ENCODE assay signal across 9 cellular contexts in genomic region chr3:115624029-115624645, GRCh38. TPM values are rescaled to one million over a fixed set of nuclear protein-coding genes. Genes with fewer than 3 reads are reported as not detected.
DNase-seq lines count a peak whose midpoint lies in the region; ATAC-seq, FAIRE-seq and TF ChIP-seq lines count a peak whose summit lies in the region.
"Had no signal": no experiment of that assay in that cellular context is flagged by ENCODE, and none has a peak within 500 bp of the region (broad histone marks: within the 10 kb centered on the region; RNA-seq: fewer than 3 reads in every experiment).

No MANE protein-coding gene starts in this region.

- BruUV-seq in OCI-LY7 (replicated peaks; lab: Mats Ljungman, UMichigan) = no TSS peak

- ATAC-seq in activated T-cell treated with anti-CD3 and anti-CD28 coated beads, Interleukin-2, amount 50 U/mL, for 72 hours (replicated peaks in 1 of 2) = no peak
- ATAC-seq in activated naive CD8-positive, alpha-beta T cell treated with anti-CD3 and anti-CD28 coated beads, Interleukin-2, amount 10 ng/mL, durations not matched to agents 7 days and 5 days (ENCODE audit: low read depth) = no peak
- no peak for ATAC-seq in stimulated activated effector memory CD8-positive, alpha-beta T cell treated with anti-CD3 and anti-CD28 coated beads, Interleukin-12 subunit alpha, Interleukin-12 subunit beta, amount 100 ng/mL, for 72 hours

- DNase-seq in activated T-cell treated with anti-CD3 and anti-CD28 coated beads, Interleukin-2, amount 50 U/mL, for 72 hours = no peak
- DNase-seq in activated T-cell treated with anti-CD3 and anti-CD28 coated beads for 4 hours = no peak
- no peak for DNase-seq in activated naive CD8-positive, alpha-beta T cell treated with anti-CD3 and anti-CD28 coated beads, Interleukin-2, amount 10 ng/mL, durations not matched to agents 7 days and 5 days
- DNase-seq in iPS DF 6.9 (ENCODE audit: low read depth, low spot score) = no peak
- DNase-seq in stimulated activated effector memory CD8-positive, alpha-beta T cell treated with anti-CD3 and anti-CD28 coated beads, Interleukin-12 subunit alpha, Interleukin-12 subunit beta, amount 100 ng/mL, for 72 hours (ENCODE audit: low spot score in 2 of 2) = no peak
- no peak for DNase-seq in HTR-8/SVneo (ENCODE audit: insufficient read length, low spot score)
- DNase-seq in OCI-LY7 (ENCODE audit: low spot score) = no peak
- no peak for DNase-seq in hepatic stellate cell (ENCODE audit: low spot score)

- H3K4me3 Mint-ChIP-seq in activated T-cell treated with anti-CD3 and anti-CD28 coated beads, Interleukin-2, amount 50 U/mL, for 72 hours = peak overlapping the region; percentile 67 to 75
- H3K4me3 Mint-ChIP-seq in activated naive CD8-positive, alpha-beta T cell treated with anti-CD3 and anti-CD28 coated beads, Interleukin-2, amount 10 ng/mL, durations not matched to agents 7 days and 5 days = peak overlapping the region; percentile 25
- peak overlapping the region; percentile 24 for H3K4me3 Mint-ChIP-seq in stimulated activated effector memory CD8-positive, alpha-beta T cell treated with anti-CD3 and anti-CD28 coated beads, Interleukin-12 subunit alpha, Interleukin-12 subunit beta, amount 100 ng/mL, for 72 hours
- H3K4me3 Mint-ChIP-seq: dendritic cell treated with granulocyte-macrophage colony-stimulating factor and Interleukin-4, amounts not matched to agents 40 ng/mL and 50 ng/mL, for 4 days had no signal

- H3K4me3 ChIP-seq in iPS DF 6.9 (ENCODE audit: low read length) (peak overlapping the region; percentile 34; the same call in 1 of the 2 replicates), OCI-LY7 (ENCODE audit: low read depth, low read length, poor library complexity, severe bottlenecking) (no peak overlapping the region)

- H3K4me1 ChIP-seq in iPS DF 6.9 (ENCODE audit: control insufficient read depth, insufficient read depth, low read length) = peaks cover 2% of the 10 kb centered on the region; the same call in 1 of the 2 replicates
- no peaks in the 10 kb centered on the region for H3K4me1 ChIP-seq in OCI-LY7 (ENCODE audit: insufficient read depth, low read length, poor library complexity, severe bottlenecking)

- FAIRE-seq in HTR-8/SVneo (lab: Jason Lieb, UNC) = no peak

- H3K36me3 ChIP-seq in iPS DF 6.9 (ENCODE audit: control insufficient read depth, insufficient read depth, low read length) (no peaks in the 10 kb centered on the region), OCI-LY7 (ENCODE audit: insufficient read depth, low read length) (no peaks in the 10 kb centered on the region)

- H3K36me3 Mint-ChIP-seq in activated T-cell treated with anti-CD3 and anti-CD28 coated beads, Interleukin-2, amount 50 U/mL, for 72 hours (ENCODE audit: insufficient read depth in 2 of 2) = no peaks in the 10 kb centered on the region
- no peaks in the 10 kb centered on the region for H3K36me3 Mint-ChIP-seq in activated naive CD8-positive, alpha-beta T cell treated with anti-CD3 and anti-CD28 coated beads, Interleukin-2, amount 10 ng/mL, durations not matched to agents 7 days and 5 days
- H3K36me3 Mint-ChIP-seq in stimulated activated effector memory CD8-positive, alpha-beta T cell treated with anti-CD3 and anti-CD28 coated beads, Interleukin-12 subunit alpha, Interleukin-12 subunit beta, amount 100 ng/mL, for 72 hours = no peaks in the 10 kb centered on the region

- CTCF ChIA-PET in OCI-LY7 (lab: Charles Lee; ENCODE audit: unreplicated experiment) = no interaction called here

- no peaks in the 10 kb centered on the region for H3K9me3 Mint-ChIP-seq in activated T-cell treated with anti-CD3 and anti-CD28 coated beads, Interleukin-2, amount 50 U/mL, for 72 hours
- no peaks in the 10 kb centered on the region for H3K9me3 Mint-ChIP-seq in activated naive CD8-positive, alpha-beta T cell treated with anti-CD3 and anti-CD28 coated beads, Interleukin-2, amount 10 ng/mL, durations not matched to agents 7 days and 5 days
- no peaks in the 10 kb centered on the region for H3K9me3 Mint-ChIP-seq in stimulated activated effector memory CD8-positive, alpha-beta T cell treated with anti-CD3 and anti-CD28 coated beads, Interleukin-12 subunit alpha, Interleukin-12 subunit beta, amount 100 ng/mL, for 72 hours
- H3K9me3 Mint-ChIP-seq: dendritic cell treated with granulocyte-macrophage colony-stimulating factor and Interleukin-4, amounts not matched to agents 40 ng/mL and 50 ng/mL, for 4 days had no signal

- no peak overlapping the region for H3K4me2 ChIP-seq in OCI-LY7 (ENCODE audit: low read length)

- H3K27me3 Mint-ChIP-seq in activated T-cell treated with anti-CD3 and anti-CD28 coated beads, Interleukin-2, amount 50 U/mL, for 72 hours (ENCODE audit: low read depth) = peaks cover 49% of the 10 kb centered on the region
- H3K27me3 Mint-ChIP-seq in activated naive CD8-positive, alpha-beta T cell treated with anti-CD3 and anti-CD28 coated beads, Interleukin-2, amount 10 ng/mL, durations not matched to agents 7 days and 5 days = peaks cover 55% of the 10 kb centered on the region

- WGBS in iPS DF 6.9 (ENCODE audit: insufficient coverage, insufficient read length) = no CpG with 5 or more reads among the region's 10 CpGs

- no peaks in the 10 kb centered on the region for H3K79me2 ChIP-seq in OCI-LY7 (ENCODE audit: insufficient read depth, low read depth, low read length)

- intact Hi-C loops in OCI-LY7 (cut with micrococcal nuclease; ENCODE audit: unreplicated experiment) = no loop called here

- no peak overlapping the region for H3K27ac ChIP-seq in iPS DF 6.9 (ENCODE audit: low read length)
- no peak overlapping the region for H3K27ac ChIP-seq in OCI-LY7 (ENCODE audit: low read depth, low read length, poor library complexity, severe bottlenecking)

- no peaks in the 10 kb centered on the region for H4K20me1 ChIP-seq in OCI-LY7 (ENCODE audit: insufficient read depth, low read length)

- H2AFZ ChIP-seq in OCI-LY7 (ENCODE audit: low read length) = no peak overlapping the region

- POLR2A ChIA-PET in activated naive CD8-positive, alpha-beta T cell treated with anti-CD3 and anti-CD28 coated beads, Interleukin-2, amount 10 ng/mL, durations not matched to agents 7 days and 5 days (lab: Charles Lee) = no interaction called here
- POLR2A ChIA-PET in OCI-LY7 (lab: Charles Lee) = interaction anchor here (0.6 kb wide), 1 partner anchor 58 kb away, joined by 4 read pairs; no protein-coding TSS in a partner anchor

- no peaks in the 10 kb centered on the region for H3K9me2 ChIP-seq in OCI-LY7 (ENCODE audit: insufficient read depth, low read length)

- no peaks in the 10 kb centered on the region for H3K27me3 ChIP-seq in iPS DF 6.9 (ENCODE audit: control insufficient read depth, insufficient read depth, low read length)

- no peak for TF ChIP-seq CTCF in OCI-LY7 (conservative IDR thresholded peaks at IDR 0.05; ENCODE audit: low read length)

- H3K9me3 ChIP-seq in iPS DF 6.9 (ENCODE audit: control insufficient read depth, insufficient read depth, low read length) (no peaks in the 10 kb centered on the region), OCI-LY7 (ENCODE audit: low read length) (no peaks in the 10 kb centered on the region)

- peaks cover 11% of the 10 kb centered on the region for H3K4me1 Mint-ChIP-seq in activated T-cell treated with anti-CD3 and anti-CD28 coated beads, Interleukin-2, amount 50 U/mL, for 72 hours (ENCODE audit: low read depth)
- H3K4me1 Mint-ChIP-seq in activated naive CD8-positive, alpha-beta T cell treated with anti-CD3 and anti-CD28 coated beads, Interleukin-2, amount 10 ng/mL, durations not matched to agents 7 days and 5 days = peaks cover 11% of the 10 kb centered on the region
- H3K4me1 Mint-ChIP-seq in stimulated activated effector memory CD8-positive, alpha-beta T cell treated with anti-CD3 and anti-CD28 coated beads, Interleukin-12 subunit alpha, Interleukin-12 subunit beta, amount 100 ng/mL, for 72 hours = peaks cover 13% of the 10 kb centered on the region

- no peak overlapping the region for H3K27ac Mint-ChIP-seq in activated T-cell treated with anti-CD3 and anti-CD28 coated beads, Interleukin-2, amount 50 U/mL, for 72 hours
- no peak overlapping the region for H3K27ac Mint-ChIP-seq in activated naive CD8-positive, alpha-beta T cell treated with anti-CD3 and anti-CD28 coated beads, Interleukin-2, amount 10 ng/mL, durations not matched to agents 7 days and 5 days
- H3K27ac Mint-ChIP-seq in stimulated activated effector memory CD8-positive, alpha-beta T cell treated with anti-CD3 and anti-CD28 coated beads, Interleukin-12 subunit alpha, Interleukin-12 subunit beta, amount 100 ng/mL, for 72 hours = no peak overlapping the region
- H3K27ac Mint-ChIP-seq: dendritic cell treated with granulocyte-macrophage colony-stimulating factor and Interleukin-4, amounts not matched to agents 40 ng/mL and 50 ng/mL, for 4 days had no signal

RNA-seq across cellular contexts. Expression of gene GAP43, which starts 0.8 kb away (rescaled TPM):
- total RNA-seq in activated T-cell treated with anti-CD3 and anti-CD28 coated beads, Interleukin-2, amount 50 U/mL, for 72 hours = not detected
- not detected for total RNA-seq in activated naive CD8-positive, alpha-beta T cell treated with anti-CD3 and anti-CD28 coated beads, Interleukin-2, amount 10 ng/mL, durations not matched to agents 7 days and 5 days
- not detected in 2 replicates for total RNA-seq in OCI-LY7 (2014; rRNA removed; shearing (Covaris generic))
- total RNA-seq in OCI-LY7 (2022) = not detected in 2 replicates
